In genomic region chr2:34747643-34748042, GRCh38 we compare ENCODE assay signal across 21 cellular contexts.
DNase-seq lines count a peak whose midpoint lies in the region; ATAC-seq and FAIRE-seq lines count a peak whose summit lies in the region.
"Had no signal": no experiment of that assay in that cellular context is flagged by ENCODE, and none has a peak within 500 bp of the region (broad histone marks: within the 10 kb centered on the region; RNA-seq: fewer than 3 reads in every experiment).

No MANE protein-coding gene starts in this region.

- no peaks in the 10 kb centered on the region for H3K4me1 Mint-ChIP-seq in activated T-cell treated with anti-CD3 and anti-CD28 coated beads, Interleukin-2, amount 50 U/mL, for 72 hours (ENCODE audit: low read depth)
- H3K4me1 Mint-ChIP-seq: CD4-positive, alpha-beta memory T cell had no signal

- no peak overlapping the region for H3K27ac Mint-ChIP-seq in activated T-cell treated with anti-CD3 and anti-CD28 coated beads, Interleukin-2, amount 50 U/mL, for 72 hours
- H3K27ac Mint-ChIP-seq: CD4-positive, alpha-beta memory T cell had no signal

- FAIRE-seq in RCC 7860 (lab: Jason Lieb, UNC) = peak; percentile 83
- FAIRE-seq: A549, G401.6, GM12892, H1 had no signal

- no peak overlapping the region for H3K4me3 Mint-ChIP-seq in activated T-cell treated with anti-CD3 and anti-CD28 coated beads, Interleukin-2, amount 50 U/mL, for 72 hours
- H3K4me3 Mint-ChIP-seq: CD4-positive, alpha-beta memory T cell had no signal

- H3K27me3 Mint-ChIP-seq in activated T-cell treated with anti-CD3 and anti-CD28 coated beads, Interleukin-2, amount 50 U/mL, for 72 hours (ENCODE audit: low read depth) = no peaks in the 10 kb centered on the region
- H3K27me3 Mint-ChIP-seq: CD4-positive, alpha-beta memory T cell had no signal

- ATAC-seq in left lobe of liver = no peak
- no peak for ATAC-seq in activated T-cell treated with anti-CD3 and anti-CD28 coated beads, Interleukin-2, amount 50 U/mL, for 72 hours (replicated peaks in 1 of 2)
- ATAC-seq: A549 had no signal

- no peaks in the 10 kb centered on the region for H3K9me3 Mint-ChIP-seq in activated T-cell treated with anti-CD3 and anti-CD28 coated beads, Interleukin-2, amount 50 U/mL, for 72 hours

- H3K36me3 Mint-ChIP-seq in activated T-cell treated with anti-CD3 and anti-CD28 coated beads, Interleukin-2, amount 50 U/mL, for 72 hours (ENCODE audit: insufficient read depth in 2 of 2) = no peaks in the 10 kb centered on the region
- H3K36me3 Mint-ChIP-seq: CD4-positive, alpha-beta memory T cell had no signal

- in situ Hi-C loops in Caki2 (cut with HindIII; ENCODE audit: low pct_unique_long_range_greater_than_20kb, low sequenced_read_pairs) = no loop called here

- DNase-seq in Caki2 (ENCODE audit: low read depth) (peak; percentile 68), RCC 7860 (ENCODE audit: low spot score) (peak; percentile 39), glomerular visceral epithelial cell (ENCODE audit: extremely low spot score) (peak; percentile 17), kidney tubule cell (ENCODE audit: low spot score) (peak; percentile 76), left lobe of liver (ENCODE audit: low spot score) (no peak), ureter (ENCODE audit: low spot score) (no peak)
- DNase-seq in activated naive CD4-positive, alpha-beta T cell (lab: John Stamatoyannopoulos, UW) = no peak
- no peak for DNase-seq in activated T-cell treated with anti-CD3 and anti-CD28 coated beads, Interleukin-2, amount 50 U/mL, for 72 hours
- DNase-seq: 8988T; C1 segment of cervical spinal cord; CD4-positive, alpha-beta memory T cell; COR-L47; DMS153; DND-41; GM23248; H7; HCEC 1CT had no signal

Comparison
In these comparisons a context has a peak if more than half of its experiments do, and no peak if none do; other contexts are left out.
1. DNase-seq: peak in Caki2 (single experiment), RCC 7860 (single experiment), glomerular visceral epithelial cell (single experiment) and kidney tubule cell (single experiment); none in activated naive CD4-positive, alpha-beta T cell (0 of 4), left lobe of liver (single experiment), ureter (single experiment) and activated T-cell treated with anti-CD3 and anti-CD28 coated beads, Interleukin-2, amount 50 U/mL, for 72 hours (0 of 2).